ENCODE assay signal across 9 cellular contexts in the genomic region with DNA sequence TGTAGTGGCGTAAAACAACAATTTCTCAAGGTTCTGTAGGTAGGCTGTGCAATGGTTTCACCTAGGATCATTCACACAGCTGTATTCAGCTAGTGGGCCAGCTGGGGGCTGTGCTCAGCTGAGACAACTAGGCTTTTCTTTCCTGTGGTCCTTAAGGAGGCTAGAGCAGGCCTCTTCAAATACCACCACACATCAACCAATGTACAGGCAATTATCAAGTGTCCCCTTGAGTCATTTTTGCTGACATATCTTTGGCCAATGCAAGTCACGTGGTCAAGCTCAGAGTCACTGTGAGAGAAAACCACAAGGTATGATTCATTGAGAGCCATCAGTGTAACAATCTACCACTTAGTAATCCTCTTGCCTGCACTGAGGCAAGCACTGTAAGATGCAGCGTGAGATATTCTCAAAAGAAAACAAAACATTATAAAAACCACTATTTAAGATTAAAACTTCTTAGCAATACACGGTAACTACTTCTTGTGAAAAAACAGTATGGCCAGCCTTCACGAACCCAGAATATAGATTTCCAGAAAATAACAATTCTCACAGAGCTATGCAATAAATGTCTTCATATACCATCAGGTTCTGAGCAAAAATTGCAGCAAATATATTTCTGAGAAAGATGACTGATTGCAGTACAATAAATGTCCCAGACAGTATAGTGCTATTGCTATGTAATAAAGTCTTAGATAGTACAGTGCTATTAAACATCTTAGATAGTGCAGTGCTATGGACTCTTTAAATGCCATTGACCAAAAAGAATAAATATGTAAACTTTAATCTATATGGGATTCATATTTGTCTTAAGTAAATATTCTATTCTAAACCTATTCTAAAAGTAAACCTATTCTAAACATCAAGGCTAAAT. TPM values are rescaled to one million over a fixed set of nuclear protein-coding genes. Genes with fewer than 3 reads are reported as not detected.
A peak's percentile ranks its signal among the peaks of the same experiment; 100 is the strongest.
DNase-seq lines count a peak whose midpoint lies in the region; ATAC-seq, FAIRE-seq and TF ChIP-seq lines count a peak whose summit lies in the region.
"Had no signal": no experiment of that assay in that cellular context is flagged by ENCODE, and none has a peak within 500 bp of the region (broad histone marks: within the 10 kb centered on the region; RNA-seq: fewer than 3 reads in every experiment).

No MANE protein-coding gene starts in this region.

- no peaks in the 10 kb centered on the region for H3K27me3 Mint-ChIP-seq in activated naive CD8-positive, alpha-beta T cell treated with anti-CD3 and anti-CD28 coated beads, Interleukin-2, amount 50 U/mL, for 24 hours
- no peaks in the 10 kb centered on the region for H3K27me3 Mint-ChIP-seq in osteocyte (ENCODE audit: unreplicated experiment)

- peak; percentile 99 for FAIRE-seq in RCC 7860 (lab: Jason Lieb, UNC)
- FAIRE-seq: endometrium had no signal

- POLR2A ChIA-PET in AG04449 (lab: Yijun Ruan, JAX), result no interaction called here

- H3K9me3 Mint-ChIP-seq in activated naive CD8-positive, alpha-beta T cell treated with anti-CD3 and anti-CD28 coated beads, Interleukin-2, amount 50 U/mL, for 24 hours, result no peaks in the 10 kb centered on the region
- peaks cover 1% of the 10 kb centered on the region for H3K9me3 Mint-ChIP-seq in osteocyte (ENCODE audit: unreplicated experiment)

- peak; percentile 97 for ATAC-seq in activated naive CD8-positive, alpha-beta T cell treated with anti-CD3 and anti-CD28 coated beads, Interleukin-2, amount 50 U/mL, for 24 hours
- no peak for ATAC-seq in HG02970 (IDR thresholded peaks at IDR 0.05; ENCODE audit: low FRiP score, unreplicated experiment)

- TF ChIP-seq CTCF in AG04449 (IDR thresholded peaks at IDR 0.05; ENCODE audit: insufficient read depth, low read length, missing control alignments) (no peak), osteocyte (IDR thresholded peaks at IDR 0.05) (no peak)

- CTCF ChIA-PET in AG04449 (lab: Yijun Ruan, JAX), result no interaction called here

- H3K4me3 Mint-ChIP-seq in activated naive CD8-positive, alpha-beta T cell treated with anti-CD3 and anti-CD28 coated beads, Interleukin-2, amount 50 U/mL, for 24 hours, result no peak overlapping the region
- no peak overlapping the region for H3K4me3 Mint-ChIP-seq in osteocyte (ENCODE audit: unreplicated experiment)

- peak overlapping the region; percentile 10 for H3K27ac Mint-ChIP-seq in activated naive CD8-positive, alpha-beta T cell treated with anti-CD3 and anti-CD28 coated beads, Interleukin-2, amount 50 U/mL, for 24 hours
- H3K27ac Mint-ChIP-seq in osteocyte (ENCODE audit: unreplicated experiment), result peak overlapping the region; percentile 44

- H3K36me3 Mint-ChIP-seq in activated naive CD8-positive, alpha-beta T cell treated with anti-CD3 and anti-CD28 coated beads, Interleukin-2, amount 50 U/mL, for 24 hours (ENCODE audit: low read depth), result peaks cover 6% of the 10 kb centered on the region
- peaks cover 2% of the 10 kb centered on the region for H3K36me3 Mint-ChIP-seq in osteocyte (ENCODE audit: unreplicated experiment)

- H3K4me1 Mint-ChIP-seq in activated naive CD8-positive, alpha-beta T cell treated with anti-CD3 and anti-CD28 coated beads, Interleukin-2, amount 50 U/mL, for 24 hours, result peaks cover 17% of the 10 kb centered on the region
- peaks cover 18% of the 10 kb centered on the region for H3K4me1 Mint-ChIP-seq in osteocyte (ENCODE audit: unreplicated experiment)

- DNase-seq in AG04449 (ENCODE audit: low read depth, low spot score), result peak; percentile 86
- peak; percentile 77 for DNase-seq in GOT3 (lab: John Stamatoyannopoulos, UW)
- peak; percentile 96 for DNase-seq in RCC 7860 (ENCODE audit: low spot score)
- peak; percentile 35 for DNase-seq in activated naive CD8-positive, alpha-beta T cell treated with anti-CD3 and anti-CD28 coated beads, Interleukin-2, amount 50 U/mL, for 24 hours
- DNase-seq in osteocyte (ENCODE audit: extremely low spot score, unreplicated experiment), result no peak
- DNase-seq in NCI-H1092 (lab: John Stamatoyannopoulos, UW), result no peak
- no peak for DNase-seq in NCI-H2196 (lab: John Stamatoyannopoulos, UW; ENCODE audit: unreplicated experiment)

- H3K4me3 ChIP-seq in AG04449 (ENCODE audit: low read depth, low read length), result no peak overlapping the region

RNA-seq across cellular contexts. Expression of a gene that starts 55.3 kb away (rescaled TPM):
- total RNA-seq in osteocyte, result 16.2 and 20.5 TPM in 2 replicates

RNA-seq across cellular contexts. Expression of a gene that starts 55.7 kb away (rescaled TPM):
- total RNA-seq in osteocyte, result 22.4 and 23.2 TPM in 2 replicates

Comparison
In these comparisons a context has a peak if more than half of its experiments do, and no peak if none do; other contexts are left out.
1. DNase-seq: peak in AG04449 (single experiment), GOT3 (single experiment), RCC 7860 (single experiment) and activated naive CD8-positive, alpha-beta T cell treated with anti-CD3 and anti-CD28 coated beads, Interleukin-2, amount 50 U/mL, for 24 hours (single experiment); none in osteocyte (single experiment), NCI-H1092 (single experiment) and NCI-H2196 (single experiment).